ENCODE assay signal across 1 cellular context in the genomic region with DNA sequence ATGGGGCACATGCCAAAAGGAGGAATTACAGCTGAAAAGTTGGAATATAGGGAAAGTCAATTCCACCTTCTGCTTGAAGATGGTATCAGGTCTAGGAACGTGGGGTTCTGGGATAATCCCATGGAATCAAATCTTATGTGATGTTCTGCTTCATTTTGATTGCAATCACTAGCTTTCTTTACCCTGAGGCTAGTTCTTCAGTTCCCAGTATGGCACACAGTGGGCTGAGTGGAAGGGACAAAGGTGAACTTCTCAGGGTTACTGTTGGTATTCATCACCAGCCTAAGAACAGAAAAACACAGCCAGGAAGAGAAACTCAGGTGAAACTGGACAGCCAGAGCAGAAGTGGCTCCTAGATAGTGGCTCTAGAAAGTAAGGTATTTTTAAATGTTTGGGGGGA.
TF ChIP-seq lines count a peak whose summit lies in the region.

No MANE protein-coding gene starts in this region.

TF ChIP-seq in SK-N-SH treated with all-trans-retinoic acid at 6 μM for 48 hours, 23 proteins besides CTCF, POLR2A, EP300 and RAD21 (continued from another document):
- TF ChIP-seq, protein P1, sequence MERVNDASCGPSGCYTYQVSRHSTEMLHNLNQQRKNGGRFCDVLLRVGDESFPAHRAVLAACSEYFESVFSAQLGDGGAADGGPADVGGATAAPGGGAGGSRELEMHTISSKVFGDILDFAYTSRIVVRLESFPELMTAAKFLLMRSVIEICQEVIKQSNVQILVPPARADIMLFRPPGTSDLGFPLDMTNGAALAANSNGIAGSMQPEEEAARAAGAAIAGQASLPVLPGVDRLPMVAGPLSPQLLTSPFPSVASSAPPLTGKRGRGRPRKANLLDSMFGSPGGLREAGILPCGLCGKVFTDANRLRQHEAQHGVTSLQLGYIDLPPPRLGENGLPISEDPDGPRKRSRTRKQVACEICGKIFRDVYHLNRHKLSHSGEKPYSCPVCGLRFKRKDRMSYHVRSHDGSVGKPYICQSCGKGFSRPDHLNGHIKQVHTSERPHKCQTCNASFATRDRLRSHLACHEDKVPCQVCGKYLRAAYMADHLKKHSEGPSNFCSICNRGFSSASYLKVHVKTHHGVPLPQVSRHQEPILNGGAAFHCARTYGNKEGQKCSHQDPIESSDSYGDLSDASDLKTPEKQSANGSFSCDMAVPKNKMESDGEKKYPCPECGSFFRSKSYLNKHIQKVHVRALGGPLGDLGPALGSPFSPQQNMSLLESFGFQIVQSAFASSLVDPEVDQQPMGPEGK (CRISPR knock-in tag; IDR thresholded peaks at IDR 0.05; ENCODE audit: borderline replicate concordance), result no peak
- TF ChIP-seq TCF4 (CRISPR knock-in tag; IDR thresholded peaks at IDR 0.05; ENCODE audit: borderline replicate concordance) (no peak), ISL1 (CRISPR knock-in tag; IDR thresholded peaks at IDR 0.05) (no peak), ZNF565 (CRISPR knock-in tag; conservative IDR thresholded peaks at IDR 0.05; ENCODE audit: low read depth) (no peak), ARNTL (CRISPR knock-in tag; IDR thresholded peaks at IDR 0.05; ENCODE audit: borderline replicate concordance, low read depth) (no peak), RARB (CRISPR knock-in tag; IDR thresholded peaks at IDR 0.05) (no peak), ESRRG (CRISPR knock-in tag; IDR thresholded peaks at IDR 0.05) (no peak), ZNF8 (CRISPR knock-in tag; IDR thresholded peaks at IDR 0.05) (no peak), ZC3H10 (CRISPR knock-in tag; IDR thresholded peaks at IDR 0.05) (no peak)
- TF ChIP-seq, protein P2, sequence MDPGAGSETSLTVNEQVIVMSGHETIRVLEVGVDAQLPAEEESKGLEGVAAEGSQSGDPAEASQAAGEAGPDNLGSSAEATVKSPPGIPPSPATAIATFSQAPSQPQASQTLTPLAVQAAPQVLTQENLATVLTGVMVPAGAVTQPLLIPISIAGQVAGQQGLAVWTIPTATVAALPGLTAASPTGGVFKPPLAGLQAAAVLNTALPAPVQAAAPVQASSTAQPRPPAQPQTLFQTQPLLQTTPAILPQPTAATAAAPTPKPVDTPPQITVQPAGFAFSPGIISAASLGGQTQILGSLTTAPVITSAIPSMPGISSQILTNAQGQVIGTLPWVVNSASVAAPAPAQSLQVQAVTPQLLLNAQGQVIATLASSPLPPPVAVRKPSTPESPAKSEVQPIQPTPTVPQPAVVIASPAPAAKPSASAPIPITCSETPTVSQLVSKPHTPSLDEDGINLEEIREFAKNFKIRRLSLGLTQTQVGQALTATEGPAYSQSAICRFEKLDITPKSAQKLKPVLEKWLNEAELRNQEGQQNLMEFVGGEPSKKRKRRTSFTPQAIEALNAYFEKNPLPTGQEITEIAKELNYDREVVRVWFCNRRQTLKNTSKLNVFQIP (CRISPR knock-in tag; IDR thresholded peaks at IDR 0.05; ENCODE audit: borderline replicate concordance, low read depth), result no peak
TF ChIP-seq in SK-N-SH treated with all-trans-retinoic acid at 6 μM for 48 hours: peak in this region for 0.
